In genomic region chr10:90925078-90926029, GRCh38 we compare ENCODE assay signal across 31 cellular contexts. TPM values are rescaled to one million over a fixed set of nuclear protein-coding genes. Genes with fewer than 3 reads are reported as not detected.
DNase-seq lines count a peak whose midpoint lies in the region; ATAC-seq, FAIRE-seq and TF ChIP-seq lines count a peak whose summit lies in the region.
"Had no signal": no experiment of that assay in that cellular context is flagged by ENCODE, and none has a peak within 500 bp of the region (broad histone marks: within the 10 kb centered on the region; RNA-seq: fewer than 3 reads in every experiment).

No MANE protein-coding gene starts in this region.

- H3K9me3 ChIP-seq in NT2/D1 (ENCODE audit: insufficient read depth, low read length) (peaks cover 63% of the 10 kb centered on the region), iPS DF 6.9 (ENCODE audit: control insufficient read depth, insufficient read depth, low read length) (no peaks in the 10 kb centered on the region), upper lobe of right lung (no peaks in the 10 kb centered on the region)
- H3K9me3 ChIP-seq: suprapubic skin had no signal

- peak; percentile 49 for DNase-seq in H7
- DNase-seq in NT2/D1 (ENCODE audit: low read depth, low spot score): peak; percentile 83
- DNase-seq in iPS DF 6.9 (ENCODE audit: low read depth, low spot score): peak; percentile 85
- DNase-seq in renal cortical epithelial cell (ENCODE audit: low read depth): peak; percentile 42
- no peak for DNase-seq in upper lobe of right lung
- no peak for DNase-seq in frontal cortex (ENCODE audit: low spot score in 2 of 2)
- DNase-seq: activated CD4-positive, alpha-beta T cell treated with anti-CD3 and anti-CD28 coated beads for 4 hours; activated CD8-positive, alpha-beta memory T cell treated with anti-CD3 and anti-CD28 coated beads for 24 hours; activated T-cell treated with anti-CD3 and anti-CD28 coated beads for 4 hours; amygdala; COR-L47; DMS53; GF-D8; Karpas-422; kidney; midbrain; naive thymus-derived CD8-positive, alpha-beta T cell; NCI-H1436 treated with DMSO at 0.1 percent for 48 hours; NCI-H2081 treated with DMSO at 0.1 percent for 48 hours; NCI-H345; NCI-H774; SIG-M5; small intestine; stimulated activated naive B cell treated with anti-CD40 and anti-IgM and Interleukin-4, amounts not matched to agents 10 μg/mL and 1 μg/mL and 100 μg/mL, for 72 hours had no signal

- H3K27ac ChIP-seq in iPS DF 6.9 (ENCODE audit: low read length) (no peak overlapping the region), upper lobe of right lung (no peak overlapping the region)
- H3K27ac ChIP-seq: C4-2B, HL-60, suprapubic skin had no signal

- ATAC-seq in upper lobe of right lung (no peak), HG02885 (IDR thresholded peaks at IDR 0.05; ENCODE audit: poor library complexity, unreplicated experiment) (no peak)
- no peak for ATAC-seq in activated CD4-positive, CD25-positive, alpha-beta regulatory T cell treated with anti-CD3 and anti-CD28 coated beads, Interleukin-2, amount 50 U/mL, for 24 hours
- ATAC-seq: naive thymus-derived CD8-positive, alpha-beta T cell; stimulated activated naive B cell treated with anti-CD40 and anti-IgM and Interleukin-4, amounts not matched to agents 10 μg/mL and 1 μg/mL and 100 μg/mL, for 72 hours had no signal

- no CpG with 5 or more reads among the region's 5 CpGs for WGBS in iPS DF 6.9 (ENCODE audit: insufficient coverage, insufficient read length)

- H3K9ac ChIP-seq in NT2/D1 (ENCODE audit: insufficient read length, low read depth): no peak overlapping the region

- no peak for FAIRE-seq in frontal cortex (lab: Jason Lieb, UNC)
- FAIRE-seq: bronchial epithelial cell, kidney, small intestine had no signal

- TF ChIP-seq CTCF in upper lobe of right lung (IDR thresholded peaks at IDR 0.05): no peak

- H3K4me3 ChIP-seq in H7 (ENCODE audit: insufficient read depth, low read depth, low read length): no peak overlapping the region
- H3K4me3 ChIP-seq in NT2/D1 (ENCODE audit: insufficient read length, low read depth): no peak overlapping the region
- H3K4me3 ChIP-seq in iPS DF 6.9 (ENCODE audit: low read length): no peak overlapping the region
- H3K4me3 ChIP-seq in upper lobe of right lung: no peak overlapping the region
- H3K4me3 ChIP-seq: suprapubic skin had no signal

- intact Hi-C loops in upper lobe of right lung (cut with DNase I): no loop called here

- no peaks in the 10 kb centered on the region for H3K36me3 ChIP-seq in H7 (replicated peaks; ENCODE audit: control insufficient read depth, insufficient read depth, low read length)
- H3K36me3 ChIP-seq in NT2/D1 (ENCODE audit: insufficient read depth, insufficient read length, low read length): no peaks in the 10 kb centered on the region
- H3K36me3 ChIP-seq in iPS DF 6.9 (ENCODE audit: control insufficient read depth, insufficient read depth, low read length): no peaks in the 10 kb centered on the region
- no peaks in the 10 kb centered on the region for H3K36me3 ChIP-seq in upper lobe of right lung
- H3K36me3 ChIP-seq: suprapubic skin had no signal

- H3K4me1 ChIP-seq in NT2/D1 (ENCODE audit: insufficient read depth, insufficient read length) (peaks cover 6% of the 10 kb centered on the region), iPS DF 6.9 (ENCODE audit: control insufficient read depth, insufficient read depth, low read length) (peaks cover 1% of the 10 kb centered on the region), upper lobe of right lung (peaks cover 22% of the 10 kb centered on the region)

- H3K27me3 ChIP-seq in H7 (ENCODE audit: control insufficient read depth, insufficient read depth, low read length) (peaks cover 97% of the 10 kb centered on the region), NT2/D1 (ENCODE audit: insufficient read depth, insufficient read length) (peaks cover 30% of the 10 kb centered on the region), iPS DF 6.9 (ENCODE audit: control insufficient read depth, insufficient read depth, low read length) (peaks cover 73% of the 10 kb centered on the region), upper lobe of right lung (no peaks in the 10 kb centered on the region)
- H3K27me3 ChIP-seq: suprapubic skin had no signal

RNA-seq across cellular contexts. Expression of gene ANKRD1, which starts 4.5 kb away (rescaled TPM):
- 0.22 and 1.3 TPM in 2 replicates for total RNA-seq in H7 (2014; rRNA removed; shearing (Covaris generic))
- total RNA-seq in renal cortical epithelial cell (12.6 and 123 TPM in 2 replicates), upper lobe of right lung (156 TPM), frontal cortex (not detected)
- total RNA-seq: kidney; lower leg skin; naive thymus-derived CD8-positive, alpha-beta T cell had no signal

RNA-seq across cellular contexts. Expression of gene RPP30, which starts 53.6 kb away (rescaled TPM):
- 95.8 and 101 TPM in 2 replicates for total RNA-seq in H7 (2014; rRNA removed; shearing (Covaris generic))
- total RNA-seq in renal cortical epithelial cell: 26.5 and 45.7 TPM in 2 replicates
- 26.1 TPM for total RNA-seq in upper lobe of right lung
- 94.6 TPM for total RNA-seq in frontal cortex

Comparison
In these comparisons a context has a peak if more than half of its experiments do, and no peak if none do; other contexts are left out.
1. DNase-seq: peak in H7 (single experiment), NT2/D1 (single experiment), iPS DF 6.9 (single experiment) and renal cortical epithelial cell (single experiment); none in upper lobe of right lung (single experiment) and frontal cortex (0 of 2).